Comparison of ENCODE assay signal across 10 cellular contexts in genomic region chr12:49093746-49094103, GRCh38. TPM values are rescaled to one million over a fixed set of nuclear protein-coding genes. Genes with fewer than 3 reads are reported as not detected.
A peak's percentile ranks its signal among the peaks of the same experiment; 100 is the strongest.
DNase-seq lines count a peak whose midpoint lies in the region; ATAC-seq and TF ChIP-seq lines count a peak whose summit lies in the region.
"Had no signal": no experiment of that assay in that cellular context is flagged by ENCODE, and none has a peak within 500 bp of the region (broad histone marks: within the 10 kb centered on the region; RNA-seq: fewer than 3 reads in every experiment).

No MANE protein-coding gene starts in this region.

- ATAC-seq in WTC11 (no peak), GM21737 (IDR thresholded peaks at IDR 0.05; ENCODE audit: unreplicated experiment) (no peak)

- peaks cover 51% of the 10 kb centered on the region for H3K4me1 Mint-ChIP-seq in WTC11

- DNase-seq in NCI-H2227 (lab: John Stamatoyannopoulos, UW; ENCODE audit: unreplicated experiment) = peak; percentile 8
- DNase-seq in NCI-H2227 treated with DMSO at 0.1 percent for 48 hours (lab: John Stamatoyannopoulos, UW) = no peak
- DNase-seq in WTC11 (ENCODE audit: low spot score) = peak; percentile 31
- DNase-seq in skeletal muscle cell (ENCODE audit: low read depth) = no peak
- no peak for DNase-seq in NCI-H2171 (lab: John Stamatoyannopoulos, UW)
- no peak for DNase-seq in RPMI8226
- DNase-seq: hippocampal formation had no signal

- no peaks in the 10 kb centered on the region for H3K36me3 ChIP-seq in iPS-18a (ENCODE audit: control insufficient read depth, low read depth, low read length)

- CTCF ChIA-PET in WTC11 (lab: Charles Lee) = interaction anchor here (0.8 to 4.6 kb wide), 13 partner anchors 9 to 142 kb away, joined by 3 to 64 read pairs (median 6); partner anchors contain the start of genes TUBA1B and WNT1

- no peaks in the 10 kb centered on the region for H3K9me3 ChIP-seq in iPS-18a (ENCODE audit: control insufficient read depth, low read depth, low read length)

- peaks cover 73% of the 10 kb centered on the region for H3K27me3 ChIP-seq in iPS-18a (ENCODE audit: control insufficient read depth, insufficient read depth, low read length)

- H3K27me3 Mint-ChIP-seq in WTC11 (ENCODE audit: low read depth) = peaks cover 72% of the 10 kb centered on the region

- H3K27ac ChIP-seq in iPS-18a (ENCODE audit: low read length) = no peak overlapping the region

- POLR2A ChIA-PET in WTC11 (lab: Charles Lee) = interaction anchor here (0.6 kb wide), 1 partner anchor 115 kb away, joined by 3 read pairs; the partner anchor contains the start of gene WNT1

- H3K4me3 ChIP-seq in iPS-18a (ENCODE audit: low read length) (peak overlapping the region; percentile 49), skeletal muscle cell (ENCODE audit: low read depth, low read length) (peak overlapping the region; percentile 22)

- peaks cover 12% of the 10 kb centered on the region for H3K4me1 ChIP-seq in iPS-18a (ENCODE audit: control insufficient read depth, low read depth, low read length)

- peaks cover 5% of the 10 kb centered on the region; the same call in 1 of the 2 replicates for H3K36me3 Mint-ChIP-seq in WTC11

- no peak for TF ChIP-seq CTCF in WTC11 (IDR thresholded peaks at IDR 0.05)

- H3K9ac ChIP-seq in iPS-18a (ENCODE audit: low read length) = no peak overlapping the region

- no peaks in the 10 kb centered on the region for H3K9me3 Mint-ChIP-seq in WTC11

- H3K27ac Mint-ChIP-seq in WTC11 = no peak overlapping the region

- peak overlapping the region; percentile 55 for H3K4me3 Mint-ChIP-seq in WTC11

TF ChIP-seq in WTC11, 78 proteins besides CTCF, POLR2A, EP300 and RAD21:
- TF ChIP-seq, protein P1, sequence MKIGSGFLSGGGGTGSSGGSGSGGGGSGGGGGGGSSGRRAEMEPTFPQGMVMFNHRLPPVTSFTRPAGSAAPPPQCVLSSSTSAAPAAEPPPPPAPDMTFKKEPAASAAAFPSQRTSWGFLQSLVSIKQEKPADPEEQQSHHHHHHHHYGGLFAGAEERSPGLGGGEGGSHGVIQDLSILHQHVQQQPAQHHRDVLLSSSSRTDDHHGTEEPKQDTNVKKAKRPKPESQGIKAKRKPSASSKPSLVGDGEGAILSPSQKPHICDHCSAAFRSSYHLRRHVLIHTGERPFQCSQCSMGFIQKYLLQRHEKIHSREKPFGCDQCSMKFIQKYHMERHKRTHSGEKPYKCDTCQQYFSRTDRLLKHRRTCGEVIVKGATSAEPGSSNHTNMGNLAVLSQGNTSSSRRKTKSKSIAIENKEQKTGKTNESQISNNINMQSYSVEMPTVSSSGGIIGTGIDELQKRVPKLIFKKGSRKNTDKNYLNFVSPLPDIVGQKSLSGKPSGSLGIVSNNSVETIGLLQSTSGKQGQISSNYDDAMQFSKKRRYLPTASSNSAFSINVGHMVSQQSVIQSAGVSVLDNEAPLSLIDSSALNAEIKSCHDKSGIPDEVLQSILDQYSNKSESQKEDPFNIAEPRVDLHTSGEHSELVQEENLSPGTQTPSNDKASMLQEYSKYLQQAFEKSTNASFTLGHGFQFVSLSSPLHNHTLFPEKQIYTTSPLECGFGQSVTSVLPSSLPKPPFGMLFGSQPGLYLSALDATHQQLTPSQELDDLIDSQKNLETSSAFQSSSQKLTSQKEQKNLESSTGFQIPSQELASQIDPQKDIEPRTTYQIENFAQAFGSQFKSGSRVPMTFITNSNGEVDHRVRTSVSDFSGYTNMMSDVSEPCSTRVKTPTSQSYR (CRISPR knock-in tag; IDR thresholded peaks at IDR 0.05) = no peak
- TF ChIP-seq JUN (CRISPR knock-in tag; IDR thresholded peaks at IDR 0.05) (no peak), EMX1 (CRISPR knock-in tag; IDR thresholded peaks at IDR 0.05) (no peak), PRDM15 (CRISPR knock-in tag; IDR thresholded peaks at IDR 0.05) (no peak), IRF2 (CRISPR knock-in tag; IDR thresholded peaks at IDR 0.05; ENCODE audit: borderline replicate concordance, low read depth) (no peak), E2F1 (CRISPR knock-in tag; IDR thresholded peaks at IDR 0.05) (no peak), ZNF425 (CRISPR knock-in tag; conservative IDR thresholded peaks at IDR 0.05) (no peak)

RNA-seq across cellular contexts. Expression of gene DHH, which starts 0.9 kb away (rescaled TPM):
- 0.15 TPM in 1 of 3 replicates, not detected in the others for total RNA-seq in WTC11 (2021)
- total RNA-seq: activated CD8-positive, alpha-beta memory T cell treated with anti-CD3 and anti-CD28 coated beads for 36 hours had no signal

RNA-seq across cellular contexts. Expression of gene LMBR1L, which starts 16.9 kb away (rescaled TPM):
- total RNA-seq in WTC11 (2021) = 52.8 to 78.2 TPM (median 53.1 TPM) in 3 replicates

RNA-seq across cellular contexts. Expression of gene RHEBL1, which starts 23.9 kb away (rescaled TPM):
- total RNA-seq in WTC11 (2021) = 6.4 to 9.0 TPM (median 6.9 TPM) in 3 replicates

RNA-seq across cellular contexts. Expression of gene KMT2D, which starts 33.1 kb away (rescaled TPM):
- total RNA-seq in WTC11 (2021) = 100 to 104 TPM (median 101 TPM) in 3 replicates

RNA-seq across cellular contexts. Expression of gene TUBA1B, which starts 37.5 kb away (rescaled TPM):
- total RNA-seq in WTC11 (2021) = 1,806 to 1,997 TPM (median 1,954 TPM) in 3 replicates

Comparison
In these comparisons a context has a peak if more than half of its experiments do, and no peak if none do; other contexts are left out.
1. DNase-seq: peak in NCI-H2227 (single experiment) and WTC11 (single experiment); none in NCI-H2227 treated with DMSO at 0.1 percent for 48 hours (single experiment), skeletal muscle cell (single experiment), NCI-H2171 (single experiment) and RPMI8226 (single experiment).